13 cellular contexts compared by ENCODE assay signal in the genomic region with DNA sequence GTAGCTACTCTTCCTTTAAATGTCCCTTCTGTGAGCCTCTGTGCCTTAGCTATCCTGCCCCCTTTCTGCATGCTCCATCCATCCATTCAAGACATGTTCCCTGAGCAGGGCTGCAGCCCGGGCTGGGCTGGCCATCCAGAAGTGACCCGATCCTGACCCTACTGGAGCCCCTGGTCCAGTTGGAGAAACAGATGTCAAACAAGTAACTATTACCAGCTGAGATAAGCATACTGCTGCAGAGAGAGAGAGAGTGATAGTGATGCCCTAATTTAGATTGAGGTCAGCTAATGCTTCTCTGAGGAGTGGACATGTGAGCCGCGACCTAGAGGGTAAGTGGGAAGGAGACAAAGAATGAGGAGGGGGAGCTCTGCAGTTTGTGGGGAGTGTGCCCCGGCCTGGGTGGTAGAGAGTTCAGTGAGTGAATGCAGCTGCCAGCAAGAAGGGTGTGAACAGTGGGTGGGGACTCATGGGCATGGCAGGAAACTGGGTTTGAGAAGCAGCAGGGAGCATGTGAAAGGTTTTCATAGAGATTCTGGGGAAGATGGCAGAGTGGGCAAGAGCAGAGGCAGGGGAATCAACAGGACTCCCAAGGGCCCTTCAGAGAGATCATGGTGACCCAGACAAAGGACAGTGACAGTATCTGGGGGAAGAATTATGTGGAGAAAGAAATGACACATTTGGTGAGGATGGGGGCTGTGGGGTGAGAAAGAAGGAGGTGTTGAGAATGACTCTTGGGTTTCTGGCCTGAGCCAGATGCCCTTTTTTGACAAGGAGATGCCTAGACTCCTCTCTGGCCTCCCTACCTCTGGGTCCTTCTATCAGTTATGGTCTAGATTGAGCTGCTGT.
"Had no signal": no experiment of that assay in that cellular context is flagged by ENCODE, and none has a peak within 500 bp of the region (broad histone marks: within the 10 kb centered on the region; RNA-seq: fewer than 3 reads in every experiment).

No MANE protein-coding gene starts in this region.

- H3K9me3 Mint-ChIP-seq: nephron, WTC11 had no signal

- H3K36me3 ChIP-seq: gastroesophageal sphincter, right lobe of liver, thyroid gland, uterus had no signal

- H3K27me3 Mint-ChIP-seq: T-helper 17 cell had no signal

- H3K9me3 ChIP-seq: gastroesophageal sphincter, psoas muscle, right lobe of liver, thyroid gland, uterus had no signal

- H3K4me1 ChIP-seq: right lobe of liver, uterus had no signal

- H3K4me3 Mint-ChIP-seq: nephron, T-helper 17 cell, WTC11 had no signal

- ATAC-seq: gastroesophageal sphincter, left lobe of liver, psoas muscle, right lobe of liver, T-helper 17 cell, WTC11 had no signal

- DNase-seq: activated CD4-positive, alpha-beta T cell treated with anti-CD3 and anti-CD28 coated beads for 4 hours; activated CD8-positive, alpha-beta memory T cell treated with anti-CD3 and anti-CD28 coated beads for 24 hours; activated naive CD4-positive, alpha-beta T cell treated with Interleukin-2 at 50 U/mL for 16 hours; erythroblast; psoas muscle; T-helper 17 cell; thyroid gland; uterus had no signal

- H3K27ac ChIP-seq: gastroesophageal sphincter, psoas muscle, right lobe of liver, thyroid gland, uterus had no signal

- H3K27ac Mint-ChIP-seq: nephron, T-helper 17 cell had no signal

- H3K27me3 ChIP-seq: gastroesophageal sphincter, right lobe of liver, thyroid gland, uterus had no signal

- H3K4me3 ChIP-seq: gastroesophageal sphincter, psoas muscle, right lobe of liver, thyroid gland, uterus had no signal
